Comparison of ENCODE assay signal across 1 cellular context in the genomic region with DNA sequence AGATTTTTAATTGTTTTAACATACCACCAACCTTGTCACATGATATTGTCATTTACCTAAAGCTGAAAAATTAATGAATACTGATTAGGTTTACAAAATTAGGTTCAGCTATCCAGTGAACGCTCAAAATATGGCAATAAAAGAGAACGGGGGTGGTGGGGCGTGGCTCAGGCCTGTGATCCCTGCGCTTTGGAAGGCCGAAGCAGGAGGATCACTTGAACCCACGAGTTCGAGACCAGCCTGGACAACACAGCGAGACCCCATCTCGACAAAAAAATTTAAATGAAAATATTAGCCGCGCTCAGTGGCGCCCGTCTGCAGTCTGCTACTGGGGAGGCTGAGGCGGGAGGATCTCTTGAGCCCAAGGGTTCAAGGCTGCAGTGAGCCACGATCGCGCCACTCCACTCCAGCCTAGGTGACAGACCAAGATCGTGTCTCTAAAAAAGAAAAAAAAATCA.
TF ChIP-seq lines count a peak whose summit lies in the region.

No MANE protein-coding gene starts in this region.

TF ChIP-seq in GM12878, 131 proteins besides CTCF, POLR2A, EP300 and RAD21:
- TF ChIP-seq, protein P1, sequence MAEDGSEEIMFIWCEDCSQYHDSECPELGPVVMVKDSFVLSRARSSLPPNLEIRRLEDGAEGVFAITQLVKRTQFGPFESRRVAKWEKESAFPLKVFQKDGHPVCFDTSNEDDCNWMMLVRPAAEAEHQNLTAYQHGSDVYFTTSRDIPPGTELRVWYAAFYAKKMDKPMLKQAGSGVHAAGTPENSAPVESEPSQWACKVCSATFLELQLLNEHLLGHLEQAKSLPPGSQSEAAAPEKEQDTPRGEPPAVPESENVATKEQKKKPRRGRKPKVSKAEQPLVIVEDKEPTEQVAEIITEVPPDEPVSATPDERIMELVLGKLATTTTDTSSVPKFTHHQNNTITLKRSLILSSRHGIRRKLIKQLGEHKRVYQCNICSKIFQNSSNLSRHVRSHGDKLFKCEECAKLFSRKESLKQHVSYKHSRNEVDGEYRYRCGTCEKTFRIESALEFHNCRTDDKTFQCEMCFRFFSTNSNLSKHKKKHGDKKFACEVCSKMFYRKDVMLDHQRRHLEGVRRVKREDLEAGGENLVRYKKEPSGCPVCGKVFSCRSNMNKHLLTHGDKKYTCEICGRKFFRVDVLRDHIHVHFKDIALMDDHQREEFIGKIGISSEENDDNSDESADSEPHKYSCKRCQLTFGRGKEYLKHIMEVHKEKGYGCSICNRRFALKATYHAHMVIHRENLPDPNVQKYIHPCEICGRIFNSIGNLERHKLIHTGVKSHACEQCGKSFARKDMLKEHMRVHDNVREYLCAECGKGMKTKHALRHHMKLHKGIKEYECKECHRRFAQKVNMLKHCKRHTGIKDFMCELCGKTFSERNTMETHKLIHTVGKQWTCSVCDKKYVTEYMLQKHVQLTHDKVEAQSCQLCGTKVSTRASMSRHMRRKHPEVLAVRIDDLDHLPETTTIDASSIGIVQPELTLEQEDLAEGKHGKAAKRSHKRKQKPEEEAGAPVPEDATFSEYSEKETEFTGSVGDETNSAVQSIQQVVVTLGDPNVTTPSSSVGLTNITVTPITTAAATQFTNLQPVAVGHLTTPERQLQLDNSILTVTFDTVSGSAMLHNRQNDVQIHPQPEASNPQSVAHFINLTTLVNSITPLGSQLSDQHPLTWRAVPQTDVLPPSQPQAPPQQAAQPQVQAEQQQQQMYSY (CRISPR knock-in tag; IDR thresholded peaks at IDR 0.05): no peak
- TF ChIP-seq ESRRA (IDR thresholded peaks at IDR 0.05; ENCODE audit: low read length): 0 out of 2 replicates have a peak, but pooled peaks have one; percentile 26
- 0 out of 2 replicates have a peak, but pooled peaks have one; percentile 33 for TF ChIP-seq SMARCA5 (IDR thresholded peaks at IDR 0.05)
- no peak for TF ChIP-seq NFYA (IDR thresholded peaks at IDR 0.05; ENCODE audit: borderline replicate concordance, low read depth, low read length)
- TF ChIP-seq JUNB (IDR thresholded peaks at IDR 0.05): no peak
- TF ChIP-seq NFIC (IDR thresholded peaks at IDR 0.05; ENCODE audit: low read depth, low read length): no peak
- no peak for TF ChIP-seq EZH2 (IDR thresholded peaks at IDR 0.05; ENCODE audit: borderline replicate concordance, control insufficient read depth, low read depth, low read length)
- TF ChIP-seq RFX5 (IDR thresholded peaks at IDR 0.05; ENCODE audit: low read depth, low read length): no peak
- TF ChIP-seq PBX3 (IDR thresholded peaks at IDR 0.05; ENCODE audit: insufficient replicate concordance, low read depth, low read length): no peak
- no peak for TF ChIP-seq POLR2AphosphoS5 (IDR thresholded peaks at IDR 0.05; ENCODE audit: low read length)
- no peak for TF ChIP-seq BRCA1 (IDR thresholded peaks at IDR 0.05; ENCODE audit: low read depth, low read length)
- no peak for TF ChIP-seq BACH1 (IDR thresholded peaks at IDR 0.05; ENCODE audit: borderline replicate concordance)
- TF ChIP-seq, protein P2, sequence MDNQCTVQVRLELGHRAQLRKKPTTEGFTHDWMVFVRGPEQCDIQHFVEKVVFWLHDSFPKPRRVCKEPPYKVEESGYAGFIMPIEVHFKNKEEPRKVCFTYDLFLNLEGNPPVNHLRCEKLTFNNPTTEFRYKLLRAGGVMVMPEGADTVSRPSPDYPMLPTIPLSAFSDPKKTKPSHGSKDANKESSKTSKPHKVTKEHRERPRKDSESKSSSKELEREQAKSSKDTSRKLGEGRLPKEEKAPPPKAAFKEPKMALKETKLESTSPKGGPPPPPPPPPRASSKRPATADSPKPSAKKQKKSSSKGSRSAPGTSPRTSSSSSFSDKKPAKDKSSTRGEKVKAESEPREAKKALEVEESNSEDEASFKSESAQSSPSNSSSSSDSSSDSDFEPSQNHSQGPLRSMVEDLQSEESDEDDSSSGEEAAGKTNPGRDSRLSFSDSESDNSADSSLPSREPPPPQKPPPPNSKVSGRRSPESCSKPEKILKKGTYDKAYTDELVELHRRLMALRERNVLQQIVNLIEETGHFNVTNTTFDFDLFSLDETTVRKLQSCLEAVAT (IDR thresholded peaks at IDR 0.05): peak; percentile 84
- TF ChIP-seq, protein P3, sequence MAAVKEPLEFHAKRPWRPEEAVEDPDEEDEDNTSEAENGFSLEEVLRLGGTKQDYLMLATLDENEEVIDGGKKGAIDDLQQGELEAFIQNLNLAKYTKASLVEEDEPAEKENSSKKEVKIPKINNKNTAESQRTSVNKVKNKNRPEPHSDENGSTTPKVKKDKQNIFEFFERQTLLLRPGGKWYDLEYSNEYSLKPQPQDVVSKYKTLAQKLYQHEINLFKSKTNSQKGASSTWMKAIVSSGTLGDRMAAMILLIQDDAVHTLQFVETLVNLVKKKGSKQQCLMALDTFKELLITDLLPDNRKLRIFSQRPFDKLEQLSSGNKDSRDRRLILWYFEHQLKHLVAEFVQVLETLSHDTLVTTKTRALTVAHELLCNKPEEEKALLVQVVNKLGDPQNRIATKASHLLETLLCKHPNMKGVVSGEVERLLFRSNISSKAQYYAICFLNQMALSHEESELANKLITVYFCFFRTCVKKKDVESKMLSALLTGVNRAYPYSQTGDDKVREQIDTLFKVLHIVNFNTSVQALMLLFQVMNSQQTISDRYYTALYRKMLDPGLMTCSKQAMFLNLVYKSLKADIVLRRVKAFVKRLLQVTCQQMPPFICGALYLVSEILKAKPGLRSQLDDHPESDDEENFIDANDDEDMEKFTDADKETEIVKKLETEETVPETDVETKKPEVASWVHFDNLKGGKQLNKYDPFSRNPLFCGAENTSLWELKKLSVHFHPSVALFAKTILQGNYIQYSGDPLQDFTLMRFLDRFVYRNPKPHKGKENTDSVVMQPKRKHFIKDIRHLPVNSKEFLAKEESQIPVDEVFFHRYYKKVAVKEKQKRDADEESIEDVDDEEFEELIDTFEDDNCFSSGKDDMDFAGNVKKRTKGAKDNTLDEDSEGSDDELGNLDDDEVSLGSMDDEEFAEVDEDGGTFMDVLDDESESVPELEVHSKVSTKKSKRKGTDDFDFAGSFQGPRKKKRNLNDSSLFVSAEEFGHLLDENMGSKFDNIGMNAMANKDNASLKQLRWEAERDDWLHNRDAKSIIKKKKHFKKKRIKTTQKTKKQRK (IDR thresholded peaks at IDR 0.05; ENCODE audit: low read depth, low read length): no peak
- no peak for TF ChIP-seq IRF5 (IDR thresholded peaks at IDR 0.05; ENCODE audit: borderline replicate concordance)
- TF ChIP-seq BCL3 (IDR thresholded peaks at IDR 0.05; ENCODE audit: borderline replicate concordance, insufficient read depth, low read depth, low read length, poor library complexity, severe bottlenecking): no peak
- TF ChIP-seq STAT1 (conservative IDR thresholded peaks at IDR 0.05): no peak
- no peak for TF ChIP-seq WRNIP1 (IDR thresholded peaks at IDR 0.05; ENCODE audit: borderline replicate concordance, low read depth, low read length)
- no peak for TF ChIP-seq POLR2AphosphoS2 (IDR thresholded peaks at IDR 0.05; ENCODE audit: low read depth, low read length)
TF ChIP-seq in GM12878: peak in this region for 3.
